ENCODE assay signal across 16 cellular contexts in the genomic region with DNA sequence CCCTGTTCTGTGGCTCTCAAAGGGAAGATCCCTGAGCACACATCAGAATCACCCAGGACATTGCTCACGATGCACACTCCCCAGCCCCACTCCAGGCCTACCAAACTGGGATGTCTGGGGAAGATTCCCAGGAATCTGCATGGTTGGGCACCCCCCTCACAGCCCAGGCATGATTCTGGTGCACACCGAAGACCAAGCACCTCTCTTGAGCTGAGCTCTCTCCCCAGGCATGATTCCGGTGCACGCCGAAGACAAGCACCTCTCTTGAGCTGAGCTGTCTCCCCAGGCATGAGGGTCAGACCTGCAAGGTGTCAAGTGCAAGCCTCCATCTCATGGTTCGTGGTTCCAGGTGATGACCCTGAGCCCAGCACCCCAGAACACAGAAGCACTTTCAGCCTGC.
DNase-seq lines count a peak whose midpoint lies in the region; ATAC-seq and TF ChIP-seq lines count a peak whose summit lies in the region.
"Had no signal": no experiment of that assay in that cellular context is flagged by ENCODE, and none has a peak within 500 bp of the region (broad histone marks: within the 10 kb centered on the region; RNA-seq: fewer than 3 reads in every experiment).

No MANE protein-coding gene starts in this region.

- DNase-seq in Right ventricle myocardium superior (peak; percentile 34), Right ventricle myocardium inferior (ENCODE audit: missing footprints) (no peak), right atrium auricular region (ENCODE audit: low spot score) (peak; percentile 61), psoas muscle (no peak), NCI-H345 treated with DMSO at 0.1 percent for 48 hours (lab: John Stamatoyannopoulos, UW; ENCODE audit: unreplicated experiment) (no peak), NCI-H2171 treated with DMSO at 0.1 percent for 48 hours (lab: John Stamatoyannopoulos, UW) (no peak)
- no peak for DNase-seq in activated naive CD4-positive, alpha-beta T cell (lab: John Stamatoyannopoulos, UW)
- DNase-seq: DMS53; effector memory CD4-positive, alpha-beta T cell; HFFc6; NCI-H2171; SW 1271 had no signal

- ATAC-seq in Right ventricle myocardium superior (ENCODE audit: poor library complexity) (no peak), Right ventricle myocardium inferior (no peak), psoas muscle (no peak)
- ATAC-seq: WTC11 had no signal

- intact Hi-C loops in Right ventricle myocardium superior (cut with DNase I) (no loop called here), Right ventricle myocardium inferior (cut with DNase I) (loop anchor here (2.0 to 5.0 kb wide), 4 partner anchors 19 to 249 kb away; no protein-coding TSS in a partner anchor), psoas muscle (cut with DNase I) (no loop called here)

- H3K9me3 ChIP-seq in right atrium auricular region, result no peaks in the 10 kb centered on the region
- no peaks in the 10 kb centered on the region for H3K9me3 ChIP-seq in psoas muscle

- H3K36me3 ChIP-seq in right atrium auricular region, result no peaks in the 10 kb centered on the region
- no peaks in the 10 kb centered on the region for H3K36me3 ChIP-seq in psoas muscle (ENCODE audit: insufficient read depth in 1 of 2, low read depth in 1 of 2)
- H3K36me3 ChIP-seq in urinary bladder (ENCODE audit: insufficient read depth), result no peaks in the 10 kb centered on the region
- H3K36me3 ChIP-seq: neural progenitor cell had no signal

- H3K27me3 ChIP-seq in right atrium auricular region (no peaks in the 10 kb centered on the region), psoas muscle (ENCODE audit: insufficient read depth in 3 of 3, low read length in 2 of 3) (no peaks in the 10 kb centered on the region)
- H3K27me3 ChIP-seq: neural progenitor cell had no signal

- TF ChIP-seq CTCF in right atrium auricular region (IDR thresholded peaks at IDR 0.05) (no peak), psoas muscle (IDR thresholded peaks at IDR 0.05) (no peak)

- peak overlapping the region; percentile 85 to 93 for H3K27ac ChIP-seq in right atrium auricular region
- H3K27ac ChIP-seq in psoas muscle, result peak overlapping the region; percentile 85
- peak overlapping the region; percentile 11 for H3K27ac ChIP-seq in urinary bladder (ENCODE audit: low read depth)
- H3K27ac ChIP-seq: neural progenitor cell had no signal

- 92 to 100% (median 99%) methylated on average over 6 of the region's 6 CpGs for WGBS in psoas muscle, 3 donors
- 97% methylated on average over 6 of the region's 6 CpGs for WGBS in urinary bladder

- peaks cover 0 to 75% of the 10 kb centered on the region in 2 donors for H3K4me1 ChIP-seq in right atrium auricular region
- peaks cover 32% of the 10 kb centered on the region for H3K4me1 ChIP-seq in psoas muscle
- no peaks in the 10 kb centered on the region for H3K4me1 ChIP-seq in urinary bladder (ENCODE audit: insufficient read depth)
- H3K4me1 ChIP-seq: neural progenitor cell had no signal

- no peak overlapping the region for H3K4me3 ChIP-seq in right atrium auricular region
- peak overlapping the region; percentile 41 for H3K4me3 ChIP-seq in psoas muscle
- H3K4me3 ChIP-seq in urinary bladder (ENCODE audit: low read depth, low read length), result no peak overlapping the region
- H3K4me3 ChIP-seq: neural progenitor cell, smooth muscle cell had no signal

Comparison
In these comparisons a context has a peak if more than half of its experiments do, and no peak if none do; other contexts are left out.
1. DNase-seq: peak in Right ventricle myocardium superior (single experiment) and right atrium auricular region (single experiment); none in Right ventricle myocardium inferior (single experiment), psoas muscle (0 of 2), NCI-H345 treated with DMSO at 0.1 percent for 48 hours (single experiment), NCI-H2171 treated with DMSO at 0.1 percent for 48 hours (single experiment) and activated naive CD4-positive, alpha-beta T cell (0 of 4).
2. H3K27ac ChIP-seq: peak in every context shown above with its lines; median percentile 89 in right atrium auricular region; 85 in psoas muscle; 11 in urinary bladder.